Comparison of ENCODE assay signal across 10 cellular contexts in genomic region chr11:73645972-73646631, GRCh38. TPM values are rescaled to one million over a fixed set of nuclear protein-coding genes. Genes with fewer than 3 reads are reported as not detected.
DNase-seq lines count a peak whose midpoint lies in the region; ATAC-seq and TF ChIP-seq lines count a peak whose summit lies in the region.
"Had no signal": no experiment of that assay in that cellular context is flagged by ENCODE, and none has a peak within 500 bp of the region (broad histone marks: within the 10 kb centered on the region; RNA-seq: fewer than 3 reads in every experiment).

TSS of gene PLEKHB1 (plus strand) at chr11:73646581. CDS start at chr11:73646609, 28 bp downstream.

- H3F3A ChIP-seq in PC-3 (ENCODE audit: low read length, unreplicated experiment) (no peaks in the 10 kb centered on the region), neural progenitor cell (ENCODE audit: low read depth) (peaks cover 40% of the 10 kb centered on the region)

- no peak within 1 kb of the TSS for H3K9ac ChIP-seq in PC-3 (ENCODE audit: low read length)
- no peak within 1 kb of the TSS for H3K9ac ChIP-seq in neural progenitor cell

- no peaks in the 10 kb centered on the region for H3K9me2 ChIP-seq in PC-3 (replicated peaks; ENCODE audit: low read length)

- CTCF ChIA-PET in CD8-positive, alpha-beta T cell (lab: Charles Lee), result interaction anchor here (4.7 to 6.0 kb wide), 2 partner anchors 15 to 20 kb away, joined by 46 to 49 read pairs; no protein-coding TSS in a partner anchor
- CTCF ChIA-PET in PC-3 (lab: Charles Lee), result interaction anchor here (0.5 to 1.1 kb wide), 2 partner anchors 20 to 46 kb away, joined by 3 to 8 read pairs; no protein-coding TSS in a partner anchor

- DNase-seq in CD8-positive, alpha-beta T cell, result no peak
- no peak for DNase-seq in PC-3
- peak; percentile 22 for DNase-seq in fibroblast of pulmonary artery (ENCODE audit: low read depth)
- DNase-seq in neural progenitor cell (ENCODE audit: low spot score), result peak; percentile 91
- DNase-seq in globus pallidus (ENCODE audit: low spot score), result no peak
- DNase-seq in AG08396 (ENCODE audit: low spot score), result no peak
- no peak for DNase-seq in MG63

- peak within 1 kb of the TSS; percentile 79 for H3K4me3 ChIP-seq in CD8-positive, alpha-beta T cell (ENCODE audit: low read depth, low read length)
- peak within 1 kb of the TSS; percentile 47; the same call in 1 of the 2 replicates for H3K4me3 ChIP-seq in PC-3 (ENCODE audit: low read length)
- H3K4me3 ChIP-seq in fibroblast of pulmonary artery (replicated peaks; ENCODE audit: low read depth, low read length), result no peak within 1 kb of the TSS
- peak within 1 kb of the TSS; percentile 41 for H3K4me3 ChIP-seq in neural progenitor cell
- no peak within 1 kb of the TSS for H3K4me3 ChIP-seq in MG63
- H3K4me3 ChIP-seq: SJSA1 had no signal

- H2AFZ ChIP-seq in PC-3 (ENCODE audit: low read length) (peak within 1 kb of the TSS; percentile 75; the same call in 1 of the 2 replicates), neural progenitor cell (replicated peaks) (peak within 1 kb of the TSS; percentile 58)

- intact Hi-C loops in CD8-positive, alpha-beta T cell (cut with DNase I, micrococcal nuclease), result loop anchor here in 1 of 2 experiments (5.0 kb wide), 2 partner anchors 269 to 1424 kb away; partner anchors contain the start of genes INPPL1 and RELT
- intact Hi-C loops in PC-3 (cut with micrococcal nuclease), result no loop called here

- peaks cover 8% of the 10 kb centered on the region for H3K36me3 Mint-ChIP-seq in CD8-positive, alpha-beta T cell
- no peaks in the 10 kb centered on the region for H3K36me3 Mint-ChIP-seq in neural progenitor cell

- no peaks in the 10 kb centered on the region for H3K36me3 ChIP-seq in CD8-positive, alpha-beta T cell (ENCODE audit: insufficient read depth, low read length)
- H3K36me3 ChIP-seq in PC-3 (ENCODE audit: low read depth, low read length), result no peaks in the 10 kb centered on the region
- H3K36me3 ChIP-seq in neural progenitor cell, result no peaks in the 10 kb centered on the region
- no peaks in the 10 kb centered on the region for H3K36me3 ChIP-seq in MG63
- H3K36me3 ChIP-seq: SJSA1 had no signal

- POLR2A ChIA-PET in CD8-positive, alpha-beta T cell (lab: Charles Lee), result no interaction called here
- POLR2A ChIA-PET in PC-3 (lab: Charles Lee; ENCODE audit: unreplicated experiment), result interaction anchor here (0.6 kb wide), 1 partner anchor 188 kb away, joined by 3 read pairs; no protein-coding TSS in a partner anchor

- ATAC-seq in CD8-positive, alpha-beta T cell, result no peak
- no peak for ATAC-seq in PC-3
- ATAC-seq in GM18498 (IDR thresholded peaks at IDR 0.05; ENCODE audit: unreplicated experiment), result no peak

- no TSS peak for BruUV-seq in PC-3 (replicated peaks; lab: Mats Ljungman, UMichigan)

- H3K79me2 ChIP-seq in PC-3 (ENCODE audit: low read length) (no peaks in the 10 kb centered on the region), neural progenitor cell (ENCODE audit: low read depth) (no peaks in the 10 kb centered on the region)

- H3K27me3 ChIP-seq in CD8-positive, alpha-beta T cell (ENCODE audit: insufficient read depth, low read length), result no peaks in the 10 kb centered on the region
- no peaks in the 10 kb centered on the region for H3K27me3 ChIP-seq in PC-3 (ENCODE audit: low read length)
- H3K27me3 ChIP-seq in neural progenitor cell, result peaks cover 8% of the 10 kb centered on the region
- H3K27me3 ChIP-seq in MG63, result no peaks in the 10 kb centered on the region
- H3K27me3 ChIP-seq: SJSA1 had no signal

- no peaks in the 10 kb centered on the region for H3K27me3 Mint-ChIP-seq in CD8-positive, alpha-beta T cell (ENCODE audit: low read depth)
- H3K27me3 Mint-ChIP-seq in neural progenitor cell (ENCODE audit: insufficient read depth, low read depth), result peaks cover 16% of the 10 kb centered on the region

- H4K20me1 ChIP-seq in PC-3 (ENCODE audit: low read length) (no peaks in the 10 kb centered on the region), neural progenitor cell (ENCODE audit: low read depth) (peaks cover 8% of the 10 kb centered on the region)

- H3K9me3 ChIP-seq in CD8-positive, alpha-beta T cell (ENCODE audit: low read length), result no peaks in the 10 kb centered on the region
- H3K9me3 ChIP-seq in PC-3 (ENCODE audit: low read length), result no peaks in the 10 kb centered on the region
- H3K9me3 ChIP-seq in neural progenitor cell (ENCODE audit: low read depth), result no peaks in the 10 kb centered on the region
- no peaks in the 10 kb centered on the region for H3K9me3 ChIP-seq in MG63
- H3K9me3 ChIP-seq: SJSA1 had no signal

- TF ChIP-seq CTCF in CD8-positive, alpha-beta T cell (IDR thresholded peaks at IDR 0.05), result no peak
- TF ChIP-seq CTCF in PC-3 (conservative IDR thresholded peaks at IDR 0.05; ENCODE audit: low read depth, low read length) (no peak), fibroblast of pulmonary artery (IDR thresholded peaks at IDR 0.05; ENCODE audit: low read length, missing control alignments) (no peak), neural progenitor cell (IDR thresholded peaks at IDR 0.05) (no peak)

- peak within 1 kb of the TSS; percentile 94 for H3K27ac Mint-ChIP-seq in CD8-positive, alpha-beta T cell
- H3K27ac Mint-ChIP-seq in neural progenitor cell, result peak within 1 kb of the TSS; percentile 92

- H3K4me1 Mint-ChIP-seq in CD8-positive, alpha-beta T cell (ENCODE audit: low read depth), result peaks cover 24% of the 10 kb centered on the region
- peaks cover 59% of the 10 kb centered on the region for H3K4me1 Mint-ChIP-seq in neural progenitor cell

- H3K4me1 ChIP-seq in CD8-positive, alpha-beta T cell (ENCODE audit: insufficient read depth, low read length), result peaks cover 19% of the 10 kb centered on the region
- H3K4me1 ChIP-seq in PC-3 (ENCODE audit: insufficient read depth, low read length) (peaks cover 5% of the 10 kb centered on the region), neural progenitor cell (peaks cover 47% of the 10 kb centered on the region)
- H3K4me1 ChIP-seq: SJSA1 had no signal

- H3K4me2 ChIP-seq in PC-3 (ENCODE audit: low read length), result peak within 1 kb of the TSS; percentile 73
- peak within 1 kb of the TSS; percentile 82 for H3K4me2 ChIP-seq in neural progenitor cell

- H3K9me3 Mint-ChIP-seq in CD8-positive, alpha-beta T cell, result no peaks in the 10 kb centered on the region
- no peaks in the 10 kb centered on the region for H3K9me3 Mint-ChIP-seq in neural progenitor cell

- peak within 1 kb of the TSS; percentile 90 for H3K4me3 Mint-ChIP-seq in CD8-positive, alpha-beta T cell
- H3K4me3 Mint-ChIP-seq in neural progenitor cell, result peak within 1 kb of the TSS; percentile 82

- peak within 1 kb of the TSS; percentile 58 for H3K27ac ChIP-seq in CD8-positive, alpha-beta T cell (ENCODE audit: low read depth, low read length)
- H3K27ac ChIP-seq in PC-3 (ENCODE audit: low read length) (no peak within 1 kb of the TSS), neural progenitor cell (no peak within 1 kb of the TSS)
- H3K27ac ChIP-seq: epithelial cell of prostate, SJSA1 had no signal

RNA-seq across cellular contexts. Expression of gene PLEKHB1, which starts in this region (rescaled TPM):
- 10 to 100 TPM; 23.1 to 25.7 TPM for total RNA-seq in CD8-positive, alpha-beta T cell
- total RNA-seq in PC-3 (2014; rRNA removed) (4.6 and 10.6 TPM in 2 replicates), neural progenitor cell (ENCODE audit: low replicate concordance) (8.8 and 31.1 TPM in 2 replicates)
- total RNA-seq in MG63 (2014; rRNA removed; shearing (Covaris generic); ENCODE audit: low replicate concordance), result not detected in 2 replicates
- total RNA-seq: SJSA1 had no signal

Comparison
In these comparisons a context has a peak if more than half of its experiments do, and no peak if none do; other contexts are left out.
1. DNase-seq: peak in fibroblast of pulmonary artery (single experiment) and neural progenitor cell (single experiment); none in CD8-positive, alpha-beta T cell (0 of 7), PC-3 (single experiment), globus pallidus (single experiment), AG08396 (single experiment) and MG63 (single experiment).
2. H3K4me3 ChIP-seq: peak in CD8-positive, alpha-beta T cell (single experiment), PC-3 (single experiment) and neural progenitor cell (single experiment); none in fibroblast of pulmonary artery (single experiment) and MG63 (single experiment).